In the genomic region with DNA sequence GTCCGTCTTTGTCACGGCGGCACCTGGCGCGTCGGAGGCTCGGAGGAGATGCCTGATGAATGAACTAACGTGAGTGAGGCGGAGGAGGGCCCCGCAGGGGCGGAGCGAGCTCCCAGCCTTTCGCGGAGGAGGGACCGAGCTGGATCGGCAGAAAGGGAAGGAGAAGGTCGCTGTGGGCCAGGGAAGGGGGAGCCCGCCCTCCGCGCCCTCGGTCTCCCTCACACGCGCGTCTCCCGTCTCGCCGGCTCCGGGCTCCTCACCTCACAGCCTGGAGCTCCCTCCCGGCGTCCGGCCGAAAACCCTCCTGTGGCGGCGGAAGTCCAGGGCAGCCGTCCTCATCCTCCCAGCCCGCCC, we compare ENCODE assay signal across 8 cellular contexts. TPM values are rescaled to one million over a fixed set of nuclear protein-coding genes. Genes with fewer than 3 reads are reported as not detected.
DNase-seq lines count a peak whose midpoint lies in the region; ATAC-seq and TF ChIP-seq lines count a peak whose summit lies in the region.

No MANE protein-coding gene starts in this region.

- peaks cover 7 to 9% of the 10 kb centered on the region in 2 donors for H3K36me3 Mint-ChIP-seq in CD4-positive, alpha-beta memory T cell

- POLR2A ChIA-PET in CD4-positive, alpha-beta memory T cell (lab: Charles Lee; ENCODE audit: partially characterized antibody) = interaction anchor here (0.9 to 1.2 kb wide), 2 partner anchors 59 to 121 kb away, joined by 4 to 7 read pairs; no protein-coding TSS in a partner anchor

- no peak for TF ChIP-seq CTCF in mucosa of descending colon (IDR thresholded peaks at IDR 0.05)

- ATAC-seq in GM19438 (IDR thresholded peaks at IDR 0.05; ENCODE audit: low read depth, unreplicated experiment) (peak; percentile 48), HG03521 (IDR thresholded peaks at IDR 0.05; ENCODE audit: unreplicated experiment) (peak; percentile 49), mucosa of descending colon (peak; percentile 87)

- no peaks in the 10 kb centered on the region for H3K9me3 Mint-ChIP-seq in CD4-positive, alpha-beta memory T cell

- H3K4me1 ChIP-seq in CD4-positive, alpha-beta memory T cell (ENCODE audit: insufficient read depth, low read length) = peaks cover 16% of the 10 kb centered on the region
- peaks cover 15% of the 10 kb centered on the region for H3K4me1 ChIP-seq in mucosa of descending colon (ENCODE audit: low read depth)

- intact Hi-C loops in CD4-positive, alpha-beta memory T cell (cut with micrococcal nuclease) = loop anchor here (1.0 to 2.0 kb wide), 3 partner anchors 121 to 400 kb away; a partner anchor contains a TSS
- intact Hi-C loops in mucosa of descending colon (cut with DNase I, micrococcal nuclease) = no loop called here

- H3K27ac ChIP-seq in CD4-positive, alpha-beta memory T cell (ENCODE audit: low read depth, low read length) = peak overlapping the region; percentile 31

- no peaks in the 10 kb centered on the region for H3K27me3 ChIP-seq in CD4-positive, alpha-beta memory T cell (ENCODE audit: insufficient read depth, low read length)

- no peaks in the 10 kb centered on the region for H3K9me3 ChIP-seq in CD4-positive, alpha-beta memory T cell (ENCODE audit: control insufficient read depth in 1 of 2, low read length in 2 of 2)
- no peaks in the 10 kb centered on the region for H3K9me3 ChIP-seq in mucosa of descending colon

- CTCF ChIA-PET in CD4-positive, alpha-beta memory T cell (lab: Charles Lee; ENCODE audit: partially characterized antibody) = interaction anchor here (1.1 to 1.7 kb wide), 2 partner anchors 59 to 63 kb away, joined by 3 to 7 read pairs; no protein-coding TSS in a partner anchor

- H3K27me3 Mint-ChIP-seq in CD4-positive, alpha-beta memory T cell = no peaks in the 10 kb centered on the region

- H3K27ac Mint-ChIP-seq in CD4-positive, alpha-beta memory T cell = peak overlapping the region in 6 of 7 donors; percentile 29 to 93 (median 70)

- peak; percentile 52 to 68 (median 58) for DNase-seq in CD4-positive, alpha-beta memory T cell
- DNase-seq in NOMO-1 treated with dmso at 0.1 percent for 144 hours (lab: John Stamatoyannopoulos, UW; ENCODE audit: unreplicated experiment) (peak; percentile 85), activated T-cell treated with anti-CD3 and anti-CD28 coated beads for 1 hour (ENCODE audit: low read depth) (peak; percentile 46), epidermal melanocyte (ENCODE audit: insufficient read length, low spot score) (peak; percentile 76), mucosa of descending colon (peak; percentile 83 to 91 (median 90))
- DNase-seq in stimulated activated CD8-positive, alpha-beta memory T cell treated with anti-CD3 and anti-CD28 coated beads, Interleukin-7, amount 100 ng/mL, for 1 hour (ENCODE audit: low read depth in 2 of 2) = peak; percentile 29 to 36

- peak overlapping the region; percentile 28 to 69 for H3K4me3 ChIP-seq in CD4-positive, alpha-beta memory T cell (ENCODE audit: low read length in 2 of 2)
- H3K4me3 ChIP-seq in mucosa of descending colon = peak overlapping the region; percentile 94

- peak overlapping the region; percentile 92 to 98 (median 93) for H3K4me3 Mint-ChIP-seq in CD4-positive, alpha-beta memory T cell

- peaks cover 1 to 19% (median 13%) of the 10 kb centered on the region in 4 donors for H3K4me1 Mint-ChIP-seq in CD4-positive, alpha-beta memory T cell

- no peaks in the 10 kb centered on the region for H3K36me3 ChIP-seq in CD4-positive, alpha-beta memory T cell (ENCODE audit: insufficient read depth, low read length)
- no peaks in the 10 kb centered on the region for H3K36me3 ChIP-seq in mucosa of descending colon (ENCODE audit: low read depth)

RNA-seq across cellular contexts. Expression of a gene that starts 0.5 kb away (rescaled TPM):
- total RNA-seq in CD4-positive, alpha-beta memory T cell = 10 to 100 TPM; 11.3 to 12.4 TPM
- 1 to 10 TPM; 1.4 to 2.7 TPM for polyA plus RNA-seq in CD4-positive, alpha-beta memory T cell
- total RNA-seq in mucosa of descending colon = 10 to 100 TPM; 13.3 to 26.5 (median 18.0) TPM

Comparison
In these comparisons a context has a peak if more than half of its experiments do, and no peak if none do; other contexts are left out.
1. Peak in every context shown above with its lines: DNase-seq, ATAC-seq, H3K4me3 ChIP-seq and H3K27ac ChIP-seq.
2. DNase-seq: peak in every context shown above with its lines; median percentile 90 in mucosa of descending colon; 85 in NOMO-1 treated with dmso at 0.1 percent for 144 hours; 76 in epidermal melanocyte; 58 in CD4-positive, alpha-beta memory T cell; 46 in activated T-cell treated with anti-CD3 and anti-CD28 coated beads for 1 hour; 32 in stimulated activated CD8-positive, alpha-beta memory T cell treated with anti-CD3 and anti-CD28 coated beads, Interleukin-7, amount 100 ng/mL, for 1 hour.